Comparison of ENCODE assay signal across 10 cellular contexts in the genomic region with DNA sequence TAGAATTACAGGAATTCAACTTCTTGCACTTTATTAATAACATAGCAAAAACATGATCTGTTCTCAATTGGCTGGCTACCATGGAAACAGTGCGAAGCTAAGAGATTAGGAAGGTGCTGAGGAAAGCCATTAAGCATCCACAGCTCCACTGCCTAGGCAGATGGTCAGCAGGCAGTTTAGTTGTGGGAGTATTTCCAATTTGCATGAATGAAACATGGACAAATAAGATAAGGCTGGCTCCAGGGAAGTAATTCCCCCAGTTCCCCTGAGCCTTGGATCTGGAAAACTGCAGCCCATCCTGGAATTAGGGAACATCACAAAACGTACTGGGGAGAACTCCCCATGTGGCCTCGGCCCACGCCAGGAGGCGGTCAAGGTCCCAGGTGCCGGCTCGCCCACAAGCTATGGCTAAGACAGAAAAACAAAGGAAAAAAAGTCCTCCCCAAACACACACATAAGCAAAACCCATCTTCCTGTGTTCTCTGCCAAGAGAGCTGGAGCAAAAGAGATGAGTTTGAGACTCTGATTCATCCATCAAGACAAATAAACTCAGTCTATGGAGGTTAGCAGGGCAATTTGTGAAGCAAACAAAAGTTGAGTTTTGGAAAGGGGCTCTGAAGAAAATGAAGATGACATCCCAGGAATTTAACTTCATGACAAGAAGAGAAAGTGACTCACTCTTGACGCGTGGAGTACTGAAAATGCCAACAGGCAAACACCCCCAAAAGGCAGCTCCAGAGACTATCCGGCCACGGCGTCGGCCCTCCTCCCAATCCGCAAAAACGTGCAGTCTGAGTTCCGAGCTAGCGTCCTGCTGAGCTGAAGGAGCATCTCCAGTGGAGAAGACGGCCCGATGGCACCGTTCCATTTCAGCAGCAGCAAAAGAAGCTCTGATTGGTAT. TPM values are rescaled to one million over a fixed set of nuclear protein-coding genes. Genes with fewer than 3 reads are reported as not detected.
DNase-seq lines count a peak whose midpoint lies in the region; ATAC-seq and TF ChIP-seq lines count a peak whose summit lies in the region.
"Had no signal": no experiment of that assay in that cellular context is flagged by ENCODE, and none has a peak within 500 bp of the region (broad histone marks: within the 10 kb centered on the region; RNA-seq: fewer than 3 reads in every experiment).

No MANE protein-coding gene starts in this region.

- ATAC-seq in HG02885 (IDR thresholded peaks at IDR 0.05; ENCODE audit: poor library complexity, unreplicated experiment): no peak

- no TSS peak for BruUV-seq in A673 (replicated peaks; lab: Mats Ljungman, UMichigan)

- H3K27ac ChIP-seq in esophagus (ENCODE audit: low read depth in 2 of 2, low read length in 1 of 2): peak overlapping the region; percentile 35 to 63
- peak overlapping the region; percentile 20 for H3K27ac ChIP-seq in muscle layer of duodenum (ENCODE audit: low read length)
- H3K27ac ChIP-seq in uterus: peak overlapping the region; percentile 76 to 84
- no peak overlapping the region for H3K27ac ChIP-seq in A673 (ENCODE audit: low read depth, low read length, poor library complexity, severe bottlenecking)

- intact Hi-C loops in uterus (cut with DNase I; ENCODE audit: low total_unique reads): no loop called here
- intact Hi-C loops in A673 (cut with micrococcal nuclease; ENCODE audit: unreplicated experiment): no loop called here

- H3K9me3 ChIP-seq in esophagus (ENCODE audit: control insufficient read depth in 2 of 2, insufficient read depth in 1 of 2, low read depth in 1 of 2, low read length in 1 of 2): no peaks in the 10 kb centered on the region
- no peaks in the 10 kb centered on the region for H3K9me3 ChIP-seq in muscle layer of duodenum (ENCODE audit: control insufficient read depth in 1 of 2, low read length in 2 of 2)
- H3K9me3 ChIP-seq in uterus: no peaks in the 10 kb centered on the region
- no peaks in the 10 kb centered on the region for H3K9me3 ChIP-seq in A673 (ENCODE audit: low read depth, low read length, poor library complexity, severe bottlenecking)

- H3K27me3 ChIP-seq in esophagus (ENCODE audit: control insufficient read depth in 1 of 2, insufficient read depth in 2 of 2, low read length in 2 of 2): no peaks in the 10 kb centered on the region
- no peaks in the 10 kb centered on the region for H3K27me3 ChIP-seq in muscle layer of duodenum (ENCODE audit: low read depth, low read length)
- H3K27me3 ChIP-seq in uterus: no peaks in the 10 kb centered on the region
- no peaks in the 10 kb centered on the region for H3K27me3 ChIP-seq in A673 (replicated peaks; ENCODE audit: insufficient read depth, low read depth, low read length, poor library complexity)

- DNase-seq in NCI-H446 treated with DMSO at 0.1 percent for 48 hours (lab: John Stamatoyannopoulos, UW) (peak; percentile 46), uterus (peak; percentile 70 to 72), A673 (ENCODE audit: low spot score) (no peak), DMS153 (lab: John Stamatoyannopoulos, UW) (no peak)
- DNase-seq: activated CD4-positive, alpha-beta T cell treated with anti-CD3 and anti-CD28 coated beads for 4 hours; NCI-H2227 treated with DMSO at 0.1 percent for 48 hours; stimulated activated naive CD4-positive, alpha-beta T cell treated with Interleukin-2 at 50 U/mL for 16 hours had no signal

- H3K4me3 ChIP-seq in esophagus (ENCODE audit: low read depth in 1 of 2, low read length in 2 of 2) (no peak overlapping the region), muscle layer of duodenum (ENCODE audit: low read depth in 1 of 2, low read length in 2 of 2) (peak overlapping the region in 1 of 2 donors; percentile 4), uterus (peak overlapping the region in 1 of 2 donors; percentile 17), A673 (ENCODE audit: low read depth, low read length, poor library complexity, severe bottlenecking) (no peak overlapping the region)

- H3K4me1 ChIP-seq in esophagus (ENCODE audit: control insufficient read depth in 2 of 2, insufficient read depth in 2 of 2, low read length in 1 of 2) (peaks cover 2 to 3% of the 10 kb centered on the region in 2 donors), muscle layer of duodenum (ENCODE audit: control insufficient read depth in 1 of 2, insufficient read depth in 2 of 2, low read length in 2 of 2) (peaks cover 4 to 33% of the 10 kb centered on the region in 2 donors), uterus (peaks cover 0 to 22% of the 10 kb centered on the region in 2 donors), A673 (ENCODE audit: insufficient read depth, low read length, poor library complexity, severe bottlenecking) (no peaks in the 10 kb centered on the region)

- TF ChIP-seq CTCF in uterus (IDR thresholded peaks at IDR 0.05) (no peak), A673 (conservative IDR thresholded peaks at IDR 0.05; ENCODE audit: low read depth, low read length) (no peak)

- 53 to 61% methylated on average over 20 of the region's 20 CpGs for WGBS in esophagus, 2 donors

- TF ChIP-seq POLR2A in uterus (IDR thresholded peaks at IDR 0.05): no peak

- CTCF ChIA-PET in A673 (lab: Charles Lee): no interaction called here

- H3K36me3 ChIP-seq in esophagus (ENCODE audit: control insufficient read depth in 2 of 2, insufficient read depth in 2 of 2, low read length in 1 of 2) (no peaks in the 10 kb centered on the region), muscle layer of duodenum (ENCODE audit: control insufficient read depth in 1 of 2, insufficient read depth in 2 of 2, low read length in 2 of 2) (peaks cover 0 to 7% of the 10 kb centered on the region in 2 donors), uterus (no peaks in the 10 kb centered on the region), A673 (ENCODE audit: insufficient read depth, low read length, poor library complexity, severe bottlenecking) (no peaks in the 10 kb centered on the region)

- POLR2A ChIA-PET in A673 (lab: Charles Lee; ENCODE audit: low non-redundant PET): no interaction called here

RNA-seq across cellular contexts. Expression of a gene that starts 45.1 kb away (rescaled TPM):
- polyA plus RNA-seq in esophagus: 10 to 100 TPM; 27.6 to 80.7 TPM
- 1,000 to 10,000 TPM in 1 of 4 donors, 100 to 1,000 TPM in 3; 225 to 1,715 (median 711) TPM for total RNA-seq in uterus
- total RNA-seq in A673 (2021): not detected in 2 replicates

Comparison
In these comparisons a context has a peak if more than half of its experiments do, and no peak if none do; other contexts are left out.
1. DNase-seq: peak in NCI-H446 treated with DMSO at 0.1 percent for 48 hours (single experiment) and uterus (2 of 2); none in A673 (single experiment) and DMS153 (single experiment).
2. RNA of a gene that starts 45.1 kb away (total RNA-seq): 225 to 1,715 TPM in uterus; not detected in A673; every median in the first group is over 100 times any median in the second.